In the genomic region with DNA sequence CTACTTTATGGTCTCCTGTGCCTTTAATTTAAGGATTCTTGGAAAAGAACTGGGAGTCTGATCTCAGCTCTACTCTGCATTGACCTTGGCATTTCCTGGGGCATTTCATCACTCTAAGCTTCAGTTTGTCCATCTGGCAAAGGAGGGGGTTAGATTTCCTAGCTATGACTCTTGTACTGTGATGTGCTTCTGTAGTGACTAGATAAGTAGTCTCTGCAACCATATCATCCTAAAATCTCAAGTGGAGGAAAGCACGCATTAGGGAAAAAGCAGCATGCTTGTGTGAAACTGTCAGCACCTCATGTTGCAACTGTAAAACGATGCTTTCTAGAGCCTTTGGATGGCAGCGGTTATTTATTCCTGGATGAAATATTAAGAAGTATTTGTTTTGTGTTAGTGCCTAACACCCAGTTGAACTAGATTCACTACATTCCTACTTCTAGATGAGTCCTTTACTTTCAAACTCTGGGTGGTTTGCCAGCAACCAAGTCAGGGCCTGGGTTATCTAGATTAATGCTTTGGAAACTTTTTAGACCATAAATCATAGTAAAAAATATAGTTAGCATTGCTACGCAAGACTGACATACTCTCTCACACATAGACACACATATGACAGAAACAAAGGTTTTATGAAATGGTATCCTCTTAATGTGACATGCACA, we compare ENCODE assay signal across 8 cellular contexts. TPM values are rescaled to one million over a fixed set of nuclear protein-coding genes. Genes with fewer than 3 reads are reported as not detected.
DNase-seq lines count a peak whose midpoint lies in the region; ATAC-seq, FAIRE-seq and TF ChIP-seq lines count a peak whose summit lies in the region.

No MANE protein-coding gene starts in this region.

- H3K36me3 Mint-ChIP-seq in stimulated activated memory B cell treated with anti-CD40 and anti-IgM and Interleukin-4, amounts not matched to agents 10 μg/mL and 1 μg/mL and 100 μg/mL, for 72 hours: no peaks in the 10 kb centered on the region
- peaks cover 0 to 2% (median 0%) of the 10 kb centered on the region in 3 donors for H3K36me3 Mint-ChIP-seq in naive thymus-derived CD8-positive, alpha-beta T cell

- DNase-seq in amniotic stem cell (lab: John Stamatoyannopoulos, UW) (peak; percentile 65), kidney (no peak), SW480 (ENCODE audit: low spot score) (no peak)
- no peak for DNase-seq in naive thymus-derived CD8-positive, alpha-beta T cell

- H3K9me3 ChIP-seq in HUES48 (ENCODE audit: control insufficient read depth, insufficient read depth, low read length) (no peaks in the 10 kb centered on the region), kidney (ENCODE audit: control insufficient read depth in 1 of 2, low read length in 2 of 2) (no peaks in the 10 kb centered on the region)

- no peaks in the 10 kb centered on the region for H3K36me3 ChIP-seq in HUES48 (ENCODE audit: control insufficient read depth, insufficient read depth, low read length)
- no peaks in the 10 kb centered on the region for H3K36me3 ChIP-seq in kidney (ENCODE audit: control insufficient read depth in 1 of 2, insufficient read depth in 2 of 2, low read length in 2 of 2)

- no peaks in the 10 kb centered on the region for H3K27me3 Mint-ChIP-seq in stimulated activated memory B cell treated with anti-CD40 and anti-IgM and Interleukin-4, amounts not matched to agents 10 μg/mL and 1 μg/mL and 100 μg/mL, for 72 hours
- no peaks in the 10 kb centered on the region for H3K27me3 Mint-ChIP-seq in naive thymus-derived CD8-positive, alpha-beta T cell

- H3K27ac Mint-ChIP-seq in stimulated activated memory B cell treated with anti-CD40 and anti-IgM and Interleukin-4, amounts not matched to agents 10 μg/mL and 1 μg/mL and 100 μg/mL, for 72 hours: no peak overlapping the region
- H3K27ac Mint-ChIP-seq in naive thymus-derived CD8-positive, alpha-beta T cell: no peak overlapping the region

- POLR2A ChIA-PET in naive thymus-derived CD8-positive, alpha-beta T cell (lab: Charles Lee): no interaction called here

- TF ChIP-seq CTCF in 22Rv1 (IDR thresholded peaks at IDR 0.05) (no peak), kidney (IDR thresholded peaks at IDR 0.05; ENCODE audit: borderline replicate concordance, extremely low read depth, insufficient read depth) (no peak)

- peaks cover 63% of the 10 kb centered on the region for H3K4me1 Mint-ChIP-seq in stimulated activated memory B cell treated with anti-CD40 and anti-IgM and Interleukin-4, amounts not matched to agents 10 μg/mL and 1 μg/mL and 100 μg/mL, for 72 hours
- peaks cover 23 to 73% (median 52%) of the 10 kb centered on the region in 4 donors for H3K4me1 Mint-ChIP-seq in naive thymus-derived CD8-positive, alpha-beta T cell

- intact Hi-C loops in kidney (cut with DNase I): no loop called here

- H3K9ac ChIP-seq in HUES48 (ENCODE audit: low read depth, low read length) (no peak overlapping the region), kidney (ENCODE audit: low read length in 2 of 2) (no peak overlapping the region)

- no peak overlapping the region for H3K4me3 Mint-ChIP-seq in stimulated activated memory B cell treated with anti-CD40 and anti-IgM and Interleukin-4, amounts not matched to agents 10 μg/mL and 1 μg/mL and 100 μg/mL, for 72 hours
- H3K4me3 Mint-ChIP-seq in naive thymus-derived CD8-positive, alpha-beta T cell: no peak overlapping the region

- H3K9me3 Mint-ChIP-seq in stimulated activated memory B cell treated with anti-CD40 and anti-IgM and Interleukin-4, amounts not matched to agents 10 μg/mL and 1 μg/mL and 100 μg/mL, for 72 hours: no peaks in the 10 kb centered on the region
- no peaks in the 10 kb centered on the region for H3K9me3 Mint-ChIP-seq in naive thymus-derived CD8-positive, alpha-beta T cell

- ATAC-seq in HG03432 (IDR thresholded peaks at IDR 0.05; ENCODE audit: unreplicated experiment): no peak
- ATAC-seq in stimulated activated memory B cell treated with anti-CD40 and anti-IgM and Interleukin-4, amounts not matched to agents 10 μg/mL and 1 μg/mL and 100 μg/mL, for 72 hours: no peak
- no peak for ATAC-seq in naive thymus-derived CD8-positive, alpha-beta T cell

- FAIRE-seq in kidney (lab: Jason Lieb, UNC): no peak

- H3K4me3 ChIP-seq in HUES48 (ENCODE audit: low read depth, low read length) (peak overlapping the region; percentile 36; the same call in 1 of the 2 replicates), kidney (ENCODE audit: low read length in 2 of 2) (peak overlapping the region; percentile 7 to 10)

- H3K4me1 ChIP-seq in HUES48 (ENCODE audit: control insufficient read depth, insufficient read depth, low read length): peaks cover 73% of the 10 kb centered on the region
- H3K4me1 ChIP-seq in kidney (ENCODE audit: control insufficient read depth in 1 of 2, insufficient read depth in 1 of 2, low read depth in 1 of 2, low read length in 2 of 2): peaks cover 5 to 11% of the 10 kb centered on the region in 2 donors

- H3K27me3 ChIP-seq in HUES48 (ENCODE audit: control insufficient read depth, insufficient read depth, low read length): no peaks in the 10 kb centered on the region

- H3K27ac ChIP-seq in 22Rv1 (peak overlapping the region; percentile 53), HUES48 (ENCODE audit: low read depth, low read length) (peak overlapping the region; percentile 1), kidney (ENCODE audit: low read depth in 2 of 2, low read length in 2 of 2) (peak overlapping the region in 1 of 2 donors; percentile 52)

RNA-seq across cellular contexts. Expression of gene WDFY2, which starts 6.8 kb away (rescaled TPM):
- 13.0 TPM for total RNA-seq in kidney
- 4.8 TPM for polyA plus RNA-seq in kidney (ENCODE audit: insufficient read depth, low read depth, low replicate concordance)
- total RNA-seq in naive thymus-derived CD8-positive, alpha-beta T cell: 10 to 100 TPM; 23.5 to 24.8 TPM
- polyA plus RNA-seq in naive thymus-derived CD8-positive, alpha-beta T cell: 1 to 10 TPM; 3.8 to 4.4 (median 4.0) TPM
